8 cellular contexts compared by ENCODE assay signal in the genomic region with DNA sequence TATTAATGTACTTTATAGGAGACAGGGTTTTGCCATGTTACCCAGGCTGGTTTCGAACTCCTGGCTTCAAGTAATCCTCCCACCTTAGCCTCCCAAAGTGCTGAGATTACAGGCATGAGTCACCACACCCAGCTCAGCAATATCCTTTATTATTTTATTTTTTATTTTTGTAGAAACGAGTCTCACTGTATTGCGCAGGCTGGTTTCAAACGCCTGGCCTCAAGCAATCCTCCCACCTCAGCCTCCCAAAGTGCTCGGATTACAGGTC. TPM values are rescaled to one million over a fixed set of nuclear protein-coding genes. Genes with fewer than 3 reads are reported as not detected.
DNase-seq lines count a peak whose midpoint lies in the region; ATAC-seq, FAIRE-seq and TF ChIP-seq lines count a peak whose summit lies in the region.
"Not testable (repeated sequence)": the region's sequence is repeated elsewhere in the genome, so short reads cannot be mapped to it uniquely, and the experiment has no call there.

No MANE protein-coding gene starts in this region.

- CTCF ChIA-PET in CD8-positive, alpha-beta memory T cell (lab: Charles Lee) = interaction anchor here (0.9 to 3.6 kb wide), 3 partner anchors 37 to 42 kb away, joined by 3 to 42 read pairs (median 3); partner anchors contain the start of gene FOXK1
- CTCF ChIA-PET in T-cell (lab: Charles Lee); K562 (lab: Yijun Ruan, JAX; ENCODE audit: low intra/inter-chr PET ratio): not testable (repeated sequence)
- CTCF ChIA-PET in activated CD8-positive, alpha-beta T cell treated with anti-CD3 and anti-CD28 coated beads for 36 hours (lab: Charles Lee) = interaction anchor here (1.3 to 2.7 kb wide), 2 partner anchors 12 to 43 kb away, joined by 4 to 8 read pairs; no protein-coding TSS in a partner anchor
- CTCF ChIA-PET in activated naive CD4-positive, alpha-beta T cell treated with anti-CD3 and anti-CD28 coated beads for 36 hours (lab: Charles Lee) = interaction anchor here (1.2 kb wide), 1 partner anchor 16 kb away, joined by 4 read pairs; no protein-coding TSS in a partner anchor

- H3K4me3 Mint-ChIP-seq in CD8-positive, alpha-beta memory T cell = peak overlapping the region in 4 of 7 donors; percentile 76 to 89 (median 84)
- H3K4me3 Mint-ChIP-seq in T-cell = peak overlapping the region; percentile 86 to 88 (median 88)
- H3K4me3 Mint-ChIP-seq in activated CD8-positive, alpha-beta T cell treated with anti-CD3 and anti-CD28 coated beads for 36 hours = peak overlapping the region; percentile 90
- peak overlapping the region; percentile 89 for H3K4me3 Mint-ChIP-seq in activated naive CD4-positive, alpha-beta T cell treated with anti-CD3 and anti-CD28 coated beads for 36 hours
- H3K4me3 Mint-ChIP-seq in naive thymus-derived CD8-positive, alpha-beta T cell = peak overlapping the region in 6 of 10 donors; percentile 87 to 92 (median 90)
- peak overlapping the region; percentile 90 to 97 for H3K4me3 Mint-ChIP-seq in stimulated activated naive CD8-positive, alpha-beta T cell treated with anti-CD3 and anti-CD28 coated beads, Interleukin-15, amount 100 ng/mL, for 72 hours

- not testable (repeated sequence) for FAIRE-seq in K562 (lab: Jason Lieb, UNC)

- not testable (repeated sequence) for H2AFZ ChIP-seq in K562 (ENCODE audit: low read depth, low read length)

- H3K9me3 ChIP-seq in CD8-positive, alpha-beta memory T cell (ENCODE audit: low read length); KOPT-K1 (ENCODE audit: insufficient read depth, low read length, poor library complexity, severe bottlenecking); K562 (replicated peaks; ENCODE audit: control insufficient read depth, insufficient read depth, low read depth, low read length): not testable (repeated sequence)

- TF ChIP-seq CTCF in activated CD8-positive, alpha-beta T cell treated with anti-CD3 and anti-CD28 coated beads for 36 hours (IDR thresholded peaks at IDR 0.05); K562 (IDR thresholded peaks at IDR 0.05 in 2 of 3, conservative IDR thresholded peaks at IDR 0.05 in 1 of 3; ENCODE audit: insufficient read depth in 2 of 3, low read depth in 1 of 3, low read length in 3 of 3): not testable (repeated sequence)

- not testable (repeated sequence) for TF ChIP-seq EP300 in K562 (IDR thresholded peaks at IDR 0.05; ENCODE audit: low read length)

- not testable (repeated sequence) for H3K27me3 Mint-ChIP-seq in CD8-positive, alpha-beta memory T cell; T-cell; activated CD8-positive, alpha-beta T cell treated with anti-CD3 and anti-CD28 coated beads for 36 hours; activated naive CD4-positive, alpha-beta T cell treated with anti-CD3 and anti-CD28 coated beads for 36 hours (ENCODE audit: low read depth); naive thymus-derived CD8-positive, alpha-beta T cell; stimulated activated naive CD8-positive, alpha-beta T cell treated with anti-CD3 and anti-CD28 coated beads, Interleukin-15, amount 100 ng/mL, for 72 hours

- not testable (repeated sequence) for H3K9me3 Mint-ChIP-seq in CD8-positive, alpha-beta memory T cell; T-cell; activated CD8-positive, alpha-beta T cell treated with anti-CD3 and anti-CD28 coated beads for 36 hours; activated naive CD4-positive, alpha-beta T cell treated with anti-CD3 and anti-CD28 coated beads for 36 hours; naive thymus-derived CD8-positive, alpha-beta T cell; stimulated activated naive CD8-positive, alpha-beta T cell treated with anti-CD3 and anti-CD28 coated beads, Interleukin-15, amount 100 ng/mL, for 72 hours

- not testable (repeated sequence) for H3K9me1 ChIP-seq in K562 (ENCODE audit: control insufficient read depth, insufficient read depth, low read length)

- H3K36me3 ChIP-seq in CD8-positive, alpha-beta memory T cell (ENCODE audit: insufficient read depth, low read length); KOPT-K1 (ENCODE audit: insufficient read depth, low read length); K562 (ENCODE audit: control insufficient read depth, insufficient read depth, low read length): not testable (repeated sequence)

- DNase-seq in CD8-positive, alpha-beta memory T cell; T-cell; activated CD8-positive, alpha-beta T cell treated with anti-CD3 and anti-CD28 coated beads for 36 hours; activated naive CD4-positive, alpha-beta T cell treated with anti-CD3 and anti-CD28 coated beads for 36 hours; K562 (ENCODE audit: extremely low read depth in 1 of 4, low spot score in 3 of 4); naive thymus-derived CD8-positive, alpha-beta T cell; stimulated activated naive CD8-positive, alpha-beta T cell treated with anti-CD3 and anti-CD28 coated beads, Interleukin-15, amount 100 ng/mL, for 72 hours: not testable (repeated sequence)

- not testable (repeated sequence) for H3K4me1 ChIP-seq in CD8-positive, alpha-beta memory T cell (ENCODE audit: insufficient read depth, low read length)
- peaks cover 9 to 29% of the 10 kb centered on the region in 2 experiments; a peak in 4 of 5 replicates for H3K4me1 ChIP-seq in K562 (replicated peaks in 1 of 2; ENCODE audit: control insufficient read depth in 2 of 2, insufficient read depth in 2 of 2, low read length in 2 of 2)

- POLR2A ChIA-PET in CD8-positive, alpha-beta memory T cell (lab: Charles Lee) = not testable (repeated sequence)
- POLR2A ChIA-PET in T-cell (lab: Charles Lee) (interaction anchor here in 1 of 2 donors (0.6 kb wide), 1 partner anchor 107 kb away, joined by 8 read pairs; no protein-coding TSS in a partner anchor), K562 (lab: Yijun Ruan, JAX) (interaction anchor here (0.7 kb wide), 2 partner anchors 20 to 40 kb away, joined by 3 read pairs; no protein-coding TSS in a partner anchor)
- POLR2A ChIA-PET in activated CD8-positive, alpha-beta T cell treated with anti-CD3 and anti-CD28 coated beads for 36 hours (lab: Charles Lee) = interaction anchor here (1.8 to 3.2 kb wide), 4 partner anchors 17 to 40 kb away, joined by 4 to 62 read pairs (median 9); partner anchors contain the start of gene FOXK1
- POLR2A ChIA-PET in naive thymus-derived CD8-positive, alpha-beta T cell (lab: Charles Lee) = interaction anchor here (1.6 to 3.7 kb wide), 4 partner anchors 33 to 132 kb away, joined by 4 to 198 read pairs (median 42); partner anchors contain the start of genes AP5Z1 and FOXK1

- not testable (repeated sequence) for TF ChIP-seq POLR2A in K562 (conservative IDR thresholded peaks at IDR 0.05)

- not testable (repeated sequence) for H3K36me3 Mint-ChIP-seq in CD8-positive, alpha-beta memory T cell; T-cell; activated CD8-positive, alpha-beta T cell treated with anti-CD3 and anti-CD28 coated beads for 36 hours (ENCODE audit: low read depth); activated naive CD4-positive, alpha-beta T cell treated with anti-CD3 and anti-CD28 coated beads for 36 hours (ENCODE audit: low read depth); naive thymus-derived CD8-positive, alpha-beta T cell

- H3K9ac ChIP-seq in K562 (ENCODE audit: insufficient read depth in 1 of 2, low read depth in 2 of 2, low read length in 2 of 2) = peak overlapping the region; percentile 83 to 93; a peak in 2 of 4 replicates

- H3K27ac Mint-ChIP-seq in CD8-positive, alpha-beta memory T cell = peak overlapping the region in 2 of 8 donors; percentile 95 to 96
- peak overlapping the region; percentile 95 to 97 for H3K27ac Mint-ChIP-seq in T-cell
- peak overlapping the region; percentile 92 for H3K27ac Mint-ChIP-seq in activated CD8-positive, alpha-beta T cell treated with anti-CD3 and anti-CD28 coated beads for 36 hours
- peak overlapping the region; percentile 90 for H3K27ac Mint-ChIP-seq in activated naive CD4-positive, alpha-beta T cell treated with anti-CD3 and anti-CD28 coated beads for 36 hours
- H3K27ac Mint-ChIP-seq in naive thymus-derived CD8-positive, alpha-beta T cell = peak overlapping the region in 2 of 10 donors; percentile 96 to 97
- H3K27ac Mint-ChIP-seq in stimulated activated naive CD8-positive, alpha-beta T cell treated with anti-CD3 and anti-CD28 coated beads, Interleukin-15, amount 100 ng/mL, for 72 hours = peak overlapping the region in 1 of 2 donors; percentile 42

- not testable (repeated sequence) for H3K4me3 ChIP-seq in CD8-positive, alpha-beta memory T cell (ENCODE audit: low read length)
- peak overlapping the region; percentile 69; the same call in 1 of the 2 replicates for H3K4me3 ChIP-seq in K562

- not testable (repeated sequence) for TF ChIP-seq RAD21 in K562 (CRISPR knock-in tag; conservative IDR thresholded peaks at IDR 0.05 in 1 of 2, IDR thresholded peaks at IDR 0.05 in 1 of 2)

- ATAC-seq in T-cell (replicated peaks in 1 of 4); activated CD8-positive, alpha-beta T cell treated with anti-CD3 and anti-CD28 coated beads for 36 hours; K562; naive thymus-derived CD8-positive, alpha-beta T cell; stimulated activated naive CD8-positive, alpha-beta T cell treated with anti-CD3 and anti-CD28 coated beads, Interleukin-15, amount 100 ng/mL, for 72 hours: not testable (repeated sequence)

- H3K27ac ChIP-seq in CD8-positive, alpha-beta memory T cell (ENCODE audit: low read depth, low read length); K562 (ENCODE audit: extremely low read depth, low read depth, low read length): not testable (repeated sequence)
- H3K27ac ChIP-seq in KOPT-K1 (ENCODE audit: low read depth, low read length, poor library complexity, severe bottlenecking) = peak overlapping the region; percentile 95

- peaks cover 12 to 18% (median 16%) of the 10 kb centered on the region in 3 donors for H3K4me1 Mint-ChIP-seq in CD8-positive, alpha-beta memory T cell
- peaks cover 14 to 20% (median 18%) of the 10 kb centered on the region in 3 donors for H3K4me1 Mint-ChIP-seq in T-cell
- H3K4me1 Mint-ChIP-seq in activated CD8-positive, alpha-beta T cell treated with anti-CD3 and anti-CD28 coated beads for 36 hours (ENCODE audit: low read depth); activated naive CD4-positive, alpha-beta T cell treated with anti-CD3 and anti-CD28 coated beads for 36 hours (ENCODE audit: low read depth): not testable (repeated sequence)
- peaks cover 5 to 17% (median 10%) of the 10 kb centered on the region in 4 donors for H3K4me1 Mint-ChIP-seq in naive thymus-derived CD8-positive, alpha-beta T cell
- H3K4me1 Mint-ChIP-seq in stimulated activated naive CD8-positive, alpha-beta T cell treated with anti-CD3 and anti-CD28 coated beads, Interleukin-15, amount 100 ng/mL, for 72 hours = peaks cover 22% of the 10 kb centered on the region

- not testable (repeated sequence) for H4K20me1 ChIP-seq in K562 (replicated peaks; ENCODE audit: control insufficient read depth, insufficient read depth, low read length)

- BruUV-seq in K562 (replicated peaks; lab: Mats Ljungman, UMichigan) = not testable (repeated sequence)

- in situ Hi-C loops in K562 (cut with MboI) = not testable (repeated sequence)

- 88% methylated on average over 5 of the region's 5 CpGs for WGBS in K562 (ENCODE audit: insufficient coverage, low coverage, missing lambda C conversion rate)

- H3K79me2 ChIP-seq in K562 (ENCODE audit: control insufficient read depth, insufficient read depth, low read length) = not testable (repeated sequence)

- H3K4me2 ChIP-seq in K562 (ENCODE audit: insufficient read depth, low read length) = peak overlapping the region; percentile 78

- intact Hi-C loops in activated CD8-positive, alpha-beta T cell treated with anti-CD3 and anti-CD28 coated beads for 36 hours (cut with micrococcal nuclease); activated naive CD4-positive, alpha-beta T cell treated with anti-CD3 and anti-CD28 coated beads for 36 hours (cut with micrococcal nuclease): not testable (repeated sequence)
- intact Hi-C loops in K562 (cut with micrococcal nuclease) = loop anchor here (5.0 kb wide), 1 partner anchor 94 kb away; no protein-coding TSS in a partner anchor

- not testable (repeated sequence) for H3K27me3 ChIP-seq in CD8-positive, alpha-beta memory T cell (ENCODE audit: insufficient read depth, low read length, poor library complexity, severe bottlenecking); K562 (ENCODE audit: control insufficient read depth in 2 of 2, insufficient read depth in 2 of 2, low read length in 2 of 2)

RNA-seq across cellular contexts. Expression of gene FOXK1, which starts 39.0 kb away (rescaled TPM):
- 10 to 100 TPM; 35.6 to 38.4 TPM for total RNA-seq in CD8-positive, alpha-beta memory T cell
- 4.5 TPM for polyA plus RNA-seq in CD8-positive, alpha-beta memory T cell
- 10 to 100 TPM; 63.9 to 79.7 (median 74.2) TPM for total RNA-seq in T-cell
- total RNA-seq in activated CD8-positive, alpha-beta T cell treated with anti-CD3 and anti-CD28 coated beads for 36 hours = 10 to 100 TPM; 38.5 to 39.6 TPM
- total RNA-seq in activated naive CD4-positive, alpha-beta T cell treated with anti-CD3 and anti-CD28 coated beads for 36 hours = 10 to 100 TPM; 35.0 to 35.4 TPM
- total RNA-seq in K562 (2011; cell fraction: chromatin; rRNA removed; ENCODE audit: low replicate concordance) = 35.6 and 74.5 TPM in 2 replicates
- 43.2 and 43.6 TPM in 2 replicates for total RNA-seq in K562 (2011; cell fraction: nucleolus; rRNA removed)
- 40.0 and 43.0 TPM in 2 replicates for total RNA-seq in K562 (2011; cell fraction: nucleoplasm; rRNA removed)
- 17.0 and 19.5 TPM in 2 replicates for total RNA-seq in K562 (2014; rRNA removed)
- total RNA-seq in K562 (2014; rRNA removed; fragmentation: Illumina TruSeq; extraction: Trizol) = 8.1 and 9.1 TPM in 2 replicates
- total RNA-seq in K562 (2015; rRNA removed; fragmentation: Illumina TruSeq; extraction: Trizol) = 8.5 and 9.1 TPM in 2 replicates
- total RNA-seq in K562 (2021) = 42.2 and 45.5 TPM in 2 replicates
- polyA plus RNA-seq in K562 (2011; rRNA removed) = 2.9 and 4.2 TPM in 2 replicates
- 3.6 and 6.2 TPM in 2 replicates for polyA plus RNA-seq in K562 (2011; cell fraction: cytosol; rRNA removed)
- polyA plus RNA-seq in K562 (2011; cell fraction: nucleus; rRNA removed) = 7.9 and 12.0 TPM in 2 replicates
- 6.4 and 7.3 TPM in 2 replicates for polyA plus RNA-seq in K562 (2012)
- 5.0 and 6.8 TPM in 2 replicates for polyA plus RNA-seq in K562 (2014; fragmentation: Illumina TruSeq; extraction: Trizol)
- polyA plus RNA-seq in K562 (2014; fragmentation: Nextera tagmentation; extraction: Ambion mirVana) = under 1 TPM; 0.32 to 0.34 TPM
- polyA plus RNA-seq in K562 (2014; rRNA removed) = 11.8 TPM in 2 replicates
- 6.7 and 8.7 TPM in 2 replicates for polyA minus RNA-seq in K562 (2011; rRNA and poly(A)+ RNA removed)
- 21.3 and 27.0 TPM in 2 replicates for polyA minus RNA-seq in K562 (2011; cell fraction: cytosol; rRNA and poly(A)+ RNA removed)
- polyA minus RNA-seq in K562 (2011; cell fraction: nucleus; rRNA and poly(A)+ RNA removed) = 9.7 and 11.6 TPM in 2 replicates
- total RNA-seq in naive thymus-derived CD8-positive, alpha-beta T cell = 10 to 100 TPM; 71.5 to 78.5 TPM
- polyA plus RNA-seq in naive thymus-derived CD8-positive, alpha-beta T cell = 1 to 10 TPM; 2.3 to 5.6 (median 3.6) TPM
